ENCODE assay signal across 13 cellular contexts in genomic region chr14:90275455-90275814, GRCh38. TPM values are rescaled to one million over a fixed set of nuclear protein-coding genes. Genes with fewer than 3 reads are reported as not detected.
DNase-seq lines count a peak whose midpoint lies in the region; ATAC-seq and TF ChIP-seq lines count a peak whose summit lies in the region.
"Had no signal": no experiment of that assay in that cellular context is flagged by ENCODE, and none has a peak within 500 bp of the region (broad histone marks: within the 10 kb centered on the region; RNA-seq: fewer than 3 reads in every experiment).

No MANE protein-coding gene starts in this region.

- H2BK15ac ChIP-seq in mesenchymal stem cell (ENCODE audit: low read depth, poor library complexity, severe bottlenecking): no peak overlapping the region

- peaks cover 74% of the 10 kb centered on the region for H3K36me3 ChIP-seq in left ventricle myocardium inferior
- H3K36me3 ChIP-seq in mesenchymal stem cell (ENCODE audit: control insufficient read depth in 1 of 2, insufficient read depth in 2 of 2, low read depth in 1 of 2, low read length in 2 of 2): peaks cover 61 to 70% of the 10 kb centered on the region in 2 experiments
- peaks cover 43 to 87% (median 64%) of the 10 kb centered on the region in 3 donors for H3K36me3 ChIP-seq in tibial artery

- H2BK120ac ChIP-seq in mesenchymal stem cell (ENCODE audit: low read depth, low read length): no peak overlapping the region

- H3K18ac ChIP-seq in mesenchymal stem cell (ENCODE audit: low read depth in 1 of 2, low read length in 2 of 2): no peak overlapping the region

- peaks cover 37% of the 10 kb centered on the region for H3K4me1 ChIP-seq in left ventricle myocardium inferior
- H3K4me1 ChIP-seq in mesenchymal stem cell (ENCODE audit: control insufficient read depth, insufficient read depth, low read depth, low read length): peaks cover 12% of the 10 kb centered on the region
- H3K4me1 ChIP-seq in tibial artery: peaks cover 0 to 27% (median 15%) of the 10 kb centered on the region in 4 donors
- H3K4me1 ChIP-seq: BLaER1 had no signal

- peak overlapping the region; percentile 28 for H3K9ac ChIP-seq in mesenchymal stem cell (ENCODE audit: low read length)
- H3K9ac ChIP-seq: BLaER1 had no signal

- H3K27ac ChIP-seq in left ventricle myocardium inferior (replicated peaks): peak overlapping the region; percentile 67
- H3K27ac ChIP-seq in mesenchymal stem cell (ENCODE audit: low read length, poor library complexity, severe bottlenecking): peak overlapping the region; percentile 49
- H3K27ac ChIP-seq in tibial artery: peak overlapping the region; percentile 56
- H3K27ac ChIP-seq: BLaER1, WERI-Rb-1 had no signal

- H3K4me3 ChIP-seq in left ventricle myocardium inferior (no peak overlapping the region), mesenchymal stem cell (ENCODE audit: insufficient read depth in 1 of 2, low read depth in 1 of 2, low read length in 2 of 2) (no peak overlapping the region), tibial artery (no peak overlapping the region)
- H3K4me3 ChIP-seq: BLaER1 had no signal

- intact Hi-C loops in left ventricle myocardium inferior (cut with micrococcal nuclease) (no loop called here), Right ventricle myocardium inferior (cut with DNase I) (no loop called here), tibial artery (cut with DNase I; ENCODE audit: low total_unique reads) (no loop called here)

- no peaks in the 10 kb centered on the region for H3K9me3 ChIP-seq in left ventricle myocardium inferior (replicated peaks)
- no peaks in the 10 kb centered on the region for H3K9me3 ChIP-seq in mesenchymal stem cell (ENCODE audit: control insufficient read depth, low read length)
- H3K9me3 ChIP-seq in tibial artery: no peaks in the 10 kb centered on the region
- H3K9me3 ChIP-seq: BLaER1 had no signal

- peaks cover 40% of the 10 kb centered on the region for H3K36me3 Mint-ChIP-seq in activated naive CD8-positive, alpha-beta T cell treated with anti-CD3 and anti-CD28 coated beads, Interleukin-2, amount 50 U/mL, for 24 hours (ENCODE audit: low read depth)

- H3K23ac ChIP-seq in mesenchymal stem cell (ENCODE audit: low read length in 2 of 2): no peak overlapping the region

- no peak for ATAC-seq in Right ventricle myocardium inferior
- ATAC-seq in activated naive CD8-positive, alpha-beta T cell treated with anti-CD3 and anti-CD28 coated beads, Interleukin-2, amount 50 U/mL, for 24 hours: no peak
- no peak for ATAC-seq in GM21515 (IDR thresholded peaks at IDR 0.05; ENCODE audit: unreplicated experiment)

- no peaks in the 10 kb centered on the region for H3K27me3 ChIP-seq in left ventricle myocardium inferior (ENCODE audit: low read depth)
- H3K27me3 ChIP-seq in mesenchymal stem cell (ENCODE audit: control insufficient read depth in 1 of 2, insufficient read depth in 1 of 2, low read length in 2 of 2): no peaks in the 10 kb centered on the region
- no peaks in the 10 kb centered on the region for H3K27me3 ChIP-seq in tibial artery
- H3K27me3 ChIP-seq: BLaER1 had no signal

- TF ChIP-seq CTCF in left ventricle myocardium inferior (IDR thresholded peaks at IDR 0.05; ENCODE audit: borderline replicate concordance) (no peak), tibial artery (IDR thresholded peaks at IDR 0.05) (no peak)

- no peak overlapping the region for H3K4me2 ChIP-seq in mesenchymal stem cell (ENCODE audit: low read length, poor library complexity, severe bottlenecking)
- H3K4me2 ChIP-seq: BLaER1 had no signal

- DNase-seq in left ventricle myocardium inferior (no peak), Right ventricle myocardium inferior (ENCODE audit: missing footprints) (no peak), mesenchymal stem cell (peak; percentile 20), tibial artery (no peak), SHP77 (lab: John Stamatoyannopoulos, UW) (no peak), erythroblast (lab: John Stamatoyannopoulos, UW) (no peak)
- DNase-seq in activated naive CD8-positive, alpha-beta T cell treated with anti-CD3 and anti-CD28 coated beads, Interleukin-2, amount 50 U/mL, for 24 hours: no peak
- DNase-seq: activated naive CD8-positive, alpha-beta T cell treated with anti-CD3 and anti-CD28 coated beads, Interleukin-2, amount 10 ng/mL, durations not matched to agents 7 days and 5 days; left colon; NCI-H345; WERI-Rb-1 had no signal

- 94% methylated on average over 9 of the region's 9 CpGs for WGBS in mesenchymal stem cell

- no peak overlapping the region for H2BK5ac ChIP-seq in mesenchymal stem cell (ENCODE audit: low read depth, low read length, poor library complexity, severe bottlenecking)

- no peak overlapping the region for H2AFZ ChIP-seq in mesenchymal stem cell (ENCODE audit: low read depth, low read length)

- no peak overlapping the region for H3K14ac ChIP-seq in mesenchymal stem cell (ENCODE audit: low read length in 2 of 2)

- H2BK12ac ChIP-seq in mesenchymal stem cell (ENCODE audit: low read length in 2 of 2): no peak overlapping the region

- no peaks in the 10 kb centered on the region for H3K27me3 Mint-ChIP-seq in activated naive CD8-positive, alpha-beta T cell treated with anti-CD3 and anti-CD28 coated beads, Interleukin-2, amount 50 U/mL, for 24 hours
- H3K27me3 Mint-ChIP-seq: activated naive CD8-positive, alpha-beta T cell treated with anti-CD3 and anti-CD28 coated beads, Interleukin-2, amount 10 ng/mL, durations not matched to agents 7 days and 5 days had no signal

- H2AK5ac ChIP-seq in mesenchymal stem cell (ENCODE audit: low read length, severe bottlenecking): no peak overlapping the region

- no peak overlapping the region for H3K4ac ChIP-seq in mesenchymal stem cell (ENCODE audit: low read depth in 1 of 2, low read length in 2 of 2)

- no peaks in the 10 kb centered on the region for H3K9me3 Mint-ChIP-seq in activated naive CD8-positive, alpha-beta T cell treated with anti-CD3 and anti-CD28 coated beads, Interleukin-2, amount 50 U/mL, for 24 hours
- H3K9me3 Mint-ChIP-seq: activated naive CD8-positive, alpha-beta T cell treated with anti-CD3 and anti-CD28 coated beads, Interleukin-2, amount 10 ng/mL, durations not matched to agents 7 days and 5 days had no signal

- TF ChIP-seq POLR2A in erythroblast (IDR thresholded peaks at IDR 0.05; ENCODE audit: low read length): no peak

- H3K79me1 ChIP-seq in mesenchymal stem cell (replicated peaks; ENCODE audit: low read length, poor library complexity, severe bottlenecking): peaks cover 12% of the 10 kb centered on the region

- H3K27ac Mint-ChIP-seq in activated naive CD8-positive, alpha-beta T cell treated with anti-CD3 and anti-CD28 coated beads, Interleukin-2, amount 50 U/mL, for 24 hours: peak overlapping the region; percentile 71

- H4K91ac ChIP-seq in mesenchymal stem cell (ENCODE audit: low read length): no peak overlapping the region

- no peak overlapping the region for H3K4me3 Mint-ChIP-seq in activated naive CD8-positive, alpha-beta T cell treated with anti-CD3 and anti-CD28 coated beads, Interleukin-2, amount 50 U/mL, for 24 hours
- H3K4me3 Mint-ChIP-seq: activated naive CD8-positive, alpha-beta T cell treated with anti-CD3 and anti-CD28 coated beads, Interleukin-2, amount 10 ng/mL, durations not matched to agents 7 days and 5 days had no signal

- no peak overlapping the region for H4K8ac ChIP-seq in mesenchymal stem cell (ENCODE audit: low read length)

- H3K4me1 Mint-ChIP-seq in activated naive CD8-positive, alpha-beta T cell treated with anti-CD3 and anti-CD28 coated beads, Interleukin-2, amount 50 U/mL, for 24 hours: peaks cover 18% of the 10 kb centered on the region

RNA-seq across cellular contexts. Expression of gene PSMC1, which starts 19.1 kb away (rescaled TPM):
- total RNA-seq in left ventricle myocardium inferior: 121 TPM
- total RNA-seq in Right ventricle myocardium inferior: 125 TPM
- 135 TPM for polyA plus RNA-seq in mesenchymal stem cell (2013, experiment 1 of 2)
- 146 TPM for polyA plus RNA-seq in mesenchymal stem cell (2013, experiment 2 of 2)

RNA-seq across cellular contexts. Expression of gene NRDE2, which starts 56.3 kb away (rescaled TPM):
- total RNA-seq in left ventricle myocardium inferior (10.5 TPM), Right ventricle myocardium inferior (11.2 TPM)
- 4.8 TPM for polyA plus RNA-seq in mesenchymal stem cell (2013, experiment 1 of 2)
- polyA plus RNA-seq in mesenchymal stem cell (2013, experiment 2 of 2): 4.4 TPM
